Comparison of ENCODE assay signal across 15 cellular contexts in the genomic region with DNA sequence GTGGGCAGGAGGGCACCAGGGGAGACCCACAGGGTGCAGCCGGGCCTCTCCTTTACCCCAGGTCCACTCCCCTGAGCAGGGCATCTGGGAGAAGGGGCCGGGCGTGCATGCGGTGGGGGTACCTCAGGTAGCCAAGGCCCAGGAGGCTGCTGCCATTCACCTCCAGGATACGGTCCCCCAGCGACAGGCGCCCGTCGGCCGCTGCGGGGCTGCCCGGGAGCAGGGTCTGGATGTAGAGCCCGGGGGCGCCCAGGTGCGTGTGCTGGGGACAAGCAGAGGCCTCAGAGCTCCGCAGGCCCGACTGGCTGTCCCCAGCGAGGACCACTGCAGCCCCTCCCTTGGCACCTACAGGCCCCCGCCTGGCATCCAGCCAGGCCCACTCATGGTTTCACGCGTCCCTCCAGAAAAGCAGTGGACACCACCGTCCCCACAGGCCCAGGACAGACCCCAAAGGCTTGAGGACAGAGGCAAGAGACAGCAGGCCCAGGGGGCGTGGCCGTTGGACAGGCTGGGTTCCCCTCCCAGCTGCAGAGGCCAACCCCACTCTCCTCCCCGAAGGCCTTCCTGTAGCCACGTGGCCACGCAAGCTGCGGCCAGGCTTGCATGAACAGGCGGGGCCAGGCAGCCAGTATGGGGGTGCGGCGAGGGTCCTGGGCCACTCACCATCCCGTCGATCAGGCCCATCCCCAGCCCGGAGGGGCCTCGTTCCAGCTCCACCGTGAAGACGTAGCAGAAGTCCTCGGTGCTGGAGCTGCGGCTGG. TPM values are rescaled to one million over a fixed set of nuclear protein-coding genes. Genes with fewer than 3 reads are reported as not detected.
DNase-seq lines count a peak whose midpoint lies in the region; TF ChIP-seq lines count a peak whose summit lies in the region.
"Had no signal": no experiment of that assay in that cellular context is flagged by ENCODE, and none has a peak within 500 bp of the region (broad histone marks: within the 10 kb centered on the region; RNA-seq: fewer than 3 reads in every experiment).

No MANE protein-coding gene starts in this region.

- POLR2A ChIA-PET in RWPE1 (lab: Yijun Ruan, JAX; ENCODE audit: low non-redundant PET) = no interaction called here

- CTCF ChIA-PET in RWPE1 (lab: Yijun Ruan, JAX) = no interaction called here

- peak overlapping the region; percentile 43 for H2AK5ac ChIP-seq in neuronal stem cell (ENCODE audit: low read depth, low read length)

- H3K4ac ChIP-seq in neuronal stem cell (ENCODE audit: low read length) = no peak overlapping the region

- H3K27ac ChIP-seq in RWPE1 = no peak overlapping the region
- H3K27ac ChIP-seq in neuronal stem cell (replicated peaks; ENCODE audit: low read length) = no peak overlapping the region

- H4K8ac ChIP-seq in neuronal stem cell (ENCODE audit: low read depth, low read length) = no peak overlapping the region

- H3K4me1 ChIP-seq in neuronal stem cell (ENCODE audit: control insufficient read depth in 2 of 2, insufficient read depth in 1 of 2, low read depth in 1 of 2, low read length in 2 of 2) = peaks cover 0 to 4% of the 10 kb centered on the region in 2 donors

- no peak overlapping the region for H2AFZ ChIP-seq in neuronal stem cell (ENCODE audit: low read length)

- H3K4me3 ChIP-seq in fibroblast of mammary gland (ENCODE audit: control insufficient read depth, low read depth, low read length) (no peak overlapping the region), neuronal stem cell (ENCODE audit: low read length in 2 of 2) (no peak overlapping the region)

- H3K23ac ChIP-seq in neuronal stem cell (ENCODE audit: low read depth, low read length, poor library complexity) = peak overlapping the region; percentile 96

- no peak overlapping the region for H2BK5ac ChIP-seq in neuronal stem cell (ENCODE audit: low read length)

- H4K91ac ChIP-seq in neuronal stem cell (ENCODE audit: low read depth, low read length, poor library complexity) = no peak overlapping the region

- no peaks in the 10 kb centered on the region for H3K79me1 ChIP-seq in neuronal stem cell (ENCODE audit: low read depth, low read length)

- TF ChIP-seq CTCF in RWPE1 (conservative IDR thresholded peaks at IDR 0.05; ENCODE audit: low read depth) (no peak), fibroblast of mammary gland (conservative IDR thresholded peaks at IDR 0.05; ENCODE audit: control insufficient read depth, insufficient read depth, low read depth, low read length) (no peak)

- no peak overlapping the region for H3K4me2 ChIP-seq in neuronal stem cell (ENCODE audit: insufficient read depth, low read length, poor library complexity, severe bottlenecking)

- H3K9me3 ChIP-seq in neuronal stem cell (replicated peaks in 1 of 2; ENCODE audit: control insufficient read depth in 2 of 2, insufficient read depth in 1 of 2, low read depth in 1 of 2, low read length in 2 of 2) = no peaks in the 10 kb centered on the region

- H2BK12ac ChIP-seq in neuronal stem cell (ENCODE audit: low read length) = no peak overlapping the region

- no peak overlapping the region for H3K18ac ChIP-seq in neuronal stem cell (ENCODE audit: low read length)

- H3K27me3 ChIP-seq in neuronal stem cell (ENCODE audit: control insufficient read depth in 3 of 3, insufficient read depth in 3 of 3, low read depth in 1 of 3, low read length in 3 of 3) = no peaks in the 10 kb centered on the region

- peak; percentile 10 for DNase-seq in EL
- DNase-seq in RWPE1 (ENCODE audit: low spot score) = peak; percentile 39
- peak; percentile 62 for DNase-seq in fibroblast of mammary gland (ENCODE audit: low read depth)
- no peak for DNase-seq in neuronal stem cell (ENCODE audit: low spot score)
- DNase-seq in NCI-H2171 (lab: John Stamatoyannopoulos, UW) = no peak
- DNase-seq in NCI-H345 (lab: John Stamatoyannopoulos, UW) = no peak
- no peak for DNase-seq in stimulated activated CD4-positive, alpha-beta T cell treated with anti-CD3 and anti-CD28 coated beads, Interleukin-2, amount 100 ng/mL, for 48 hours
- DNase-seq: activated CD8-positive, alpha-beta T cell treated with anti-CD3 and anti-CD28 coated beads, Interleukin-2, amount 10 ng/mL, durations not matched to agents 7 days and 5 days; CD8-positive, alpha-beta T cell; cerebellar nuclear complex; GF-D8; KBM-7; NCI-H1105 treated with DMSO at 0.1 percent for 48 hours; stimulated activated CD4-positive, alpha-beta T cell treated with anti-CD3 and anti-CD28 coated beads, Interleukin-4, amount 100 ng/mL, for 1 hour; stimulated activated CD8-positive, alpha-beta memory T cell treated with anti-CD3 and anti-CD28 coated beads, Interleukin-4, amount 100 ng/mL, for 48 hours had no signal

- H3K9ac ChIP-seq in neuronal stem cell (ENCODE audit: low read depth, low read length, poor library complexity) = peak overlapping the region; percentile 70

- WGBS in neuronal stem cell (ENCODE audit: extremely low coverage in 2 of 2, insufficient read length in 2 of 2, insufficient replicate concordance in 1 of 2), 2 donors = no CpG with 5 or more reads among the region's 39 CpGs

- H2BK15ac ChIP-seq in neuronal stem cell (ENCODE audit: low read length) = peak overlapping the region; percentile 67

- peaks cover 0 to 6% of the 10 kb centered on the region in 2 donors for H3K36me3 ChIP-seq in neuronal stem cell (replicated peaks in 1 of 2; ENCODE audit: control insufficient read depth in 2 of 2, insufficient read depth in 2 of 2, low read length in 2 of 2)

- no peak overlapping the region for H2BK120ac ChIP-seq in neuronal stem cell (ENCODE audit: low read depth, low read length)

- peak overlapping the region; percentile 6 for H3K14ac ChIP-seq in neuronal stem cell (ENCODE audit: low read length)

RNA-seq across cellular contexts. Expression of gene AP5Z1, which starts 24.3 kb away (rescaled TPM):
- polyA plus RNA-seq in neuronal stem cell (2013, experiment 1 of 2) = 6.0 TPM
- polyA plus RNA-seq in neuronal stem cell (2013, experiment 2 of 2) = 6.1 TPM

Comparison
In these comparisons a context has a peak if more than half of its experiments do, and no peak if none do; other contexts are left out.
1. DNase-seq: peak in EL (single experiment), RWPE1 (single experiment) and fibroblast of mammary gland (single experiment); none in neuronal stem cell (single experiment), NCI-H2171 (single experiment), NCI-H345 (single experiment) and stimulated activated CD4-positive, alpha-beta T cell treated with anti-CD3 and anti-CD28 coated beads, Interleukin-2, amount 100 ng/mL, for 48 hours (0 of 2).